In genomic region chr17:43356999-43357398, GRCh38 we compare ENCODE assay signal across 15 cellular contexts. TPM values are rescaled to one million over a fixed set of nuclear protein-coding genes. Genes with fewer than 3 reads are reported as not detected.
DNase-seq lines count a peak whose midpoint lies in the region; ATAC-seq and TF ChIP-seq lines count a peak whose summit lies in the region.
"Had no signal": no experiment of that assay in that cellular context is flagged by ENCODE, and none has a peak within 500 bp of the region (broad histone marks: within the 10 kb centered on the region; RNA-seq: fewer than 3 reads in every experiment).

No MANE protein-coding gene starts in this region.

- POLR2A ChIA-PET in AG04450 (lab: Yijun Ruan, JAX), result interaction anchor here (0.8 to 2.8 kb wide), 6 partner anchors 11 to 127 kb away, joined by 4 to 71 read pairs (median 6); partner anchors contain the start of genes ARL4D and DHX8
- POLR2A ChIA-PET in IMR-90 (lab: Charles Lee; ENCODE audit: unreplicated experiment), result interaction anchor here (1.5 to 1.6 kb wide), 2 partner anchors 10 to 41 kb away, joined by 6 to 22 read pairs; no protein-coding TSS in a partner anchor

- H3K56ac ChIP-seq in IMR-90 (ENCODE audit: extremely low read depth, insufficient read depth, low read length), result no peak overlapping the region

- in situ Hi-C loops in IMR-90 (cut with MboI; ENCODE audit: low sequenced_read_pairs), result loop anchor here (25.0 kb wide), 1 partner anchor 370 kb away; the partner anchor contains the start of genes PTGES3L, RPL27 and RUNDC1
- in situ Hi-C loops in mammary epithelial cell (cut with MboI; ENCODE audit: low sequenced_read_pairs in 2 of 2), result no loop called here

- dilution Hi-C loops in IMR-90 (cut with HindIII; ENCODE audit: low sequenced_read_pairs, unreplicated experiment) (no loop called here), mammary epithelial cell (cut with HindIII; ENCODE audit: low sequenced_read_pairs) (no loop called here)

- no peak for TF ChIP-seq RAD21 in IMR-90 (IDR thresholded peaks at IDR 0.05; ENCODE audit: low read length)

- BruUV-seq in IMR-90 (replicated peaks; lab: Mats Ljungman, UMichigan) (no TSS peak), mammary epithelial cell (replicated peaks; lab: Mats Ljungman, UMichigan) (no TSS peak)

- H2AK5ac ChIP-seq in IMR-90 (ENCODE audit: low read depth, low read length) (peak overlapping the region; percentile 54; the same call in 1 of the 2 replicates), mesenchymal stem cell (ENCODE audit: low read length, severe bottlenecking) (no peak overlapping the region)

- H3K4me2 ChIP-seq in IMR-90 (ENCODE audit: low read depth, low read length) (peak overlapping the region; percentile 52), mammary epithelial cell (ENCODE audit: insufficient read depth, low read depth, low read length) (peak overlapping the region; percentile 29), mesenchymal stem cell (ENCODE audit: low read length, poor library complexity, severe bottlenecking) (peak overlapping the region; percentile 25)
- H3K4me2 ChIP-seq: BLaER1 had no signal

- H4K8ac ChIP-seq in IMR-90 (ENCODE audit: low read depth in 2 of 2, low read length in 2 of 2) (no peak overlapping the region), mesenchymal stem cell (ENCODE audit: low read length) (no peak overlapping the region)

- H2BK5ac ChIP-seq in IMR-90 (ENCODE audit: low read depth, low read length, poor library complexity, severe bottlenecking), result peak overlapping the region; percentile 14
- H2BK5ac ChIP-seq in mesenchymal stem cell (ENCODE audit: low read depth, low read length, poor library complexity, severe bottlenecking), result no peak overlapping the region

- H4K91ac ChIP-seq in IMR-90 (ENCODE audit: insufficient read depth, low read depth, low read length) (no peak overlapping the region), mesenchymal stem cell (ENCODE audit: low read length) (no peak overlapping the region)

- intact Hi-C loops in IMR-90 (cut with micrococcal nuclease) (no loop called here), mammary epithelial cell (cut with micrococcal nuclease) (loop anchor here (1.0 kb wide), 2 partner anchors 10 to 18 kb away; no protein-coding TSS in a partner anchor)

- WGBS in IMR-90 (ENCODE audit: extremely low coverage in 2 of 2, insufficient read length in 1 of 2), 2 experiments, result 20% methylated on average over 1 of the region's 4 CpGs; no CpG with 5 or more reads in 1 of the 2 experiments
- 29% methylated on average over 4 of the region's 4 CpGs for WGBS in mammary epithelial cell (ENCODE audit: low coverage, missing lambda C conversion rate)
- WGBS in mesenchymal stem cell, result 84% methylated on average over 4 of the region's 4 CpGs

- 0 out of 2 replicates have a peak overlapping the region, but pooled peaks have one; percentile 21 for H2BK20ac ChIP-seq in IMR-90 (ENCODE audit: low read depth, low read length)

- no peaks in the 10 kb centered on the region for H3K36me3 ChIP-seq in IMR-90 (ENCODE audit: control insufficient read depth, insufficient read depth, low read length)
- no peaks in the 10 kb centered on the region for H3K36me3 ChIP-seq in mammary epithelial cell (ENCODE audit: insufficient read depth, low read length)
- H3K36me3 ChIP-seq in mesenchymal stem cell (ENCODE audit: control insufficient read depth in 1 of 2, insufficient read depth in 2 of 2, low read depth in 1 of 2, low read length in 2 of 2), result no peaks in the 10 kb centered on the region
- H3K36me3 ChIP-seq: BLaER1 had no signal

- peaks cover 0 to 17% of the 10 kb centered on the region in 2 experiments; a peak in 2 of 4 replicates for H3K79me1 ChIP-seq in IMR-90 (ENCODE audit: low read depth in 1 of 2, low read length in 2 of 2)
- H3K79me1 ChIP-seq in mesenchymal stem cell (replicated peaks; ENCODE audit: low read length, poor library complexity, severe bottlenecking), result no peaks in the 10 kb centered on the region

- H3K14ac ChIP-seq in IMR-90 (replicated peaks; ENCODE audit: low read depth, low read length), result no peak overlapping the region
- H3K14ac ChIP-seq in mesenchymal stem cell (ENCODE audit: low read length in 2 of 2), result no peak overlapping the region

- CTCF ChIA-PET in AG04450 (lab: Charles Lee), result interaction anchor here (1.2 to 2.0 kb wide), 4 partner anchors 18 to 127 kb away, joined by 4 to 12 read pairs (median 6); partner anchors contain the start of gene DHX8
- CTCF ChIA-PET in IMR-90 (lab: Yijun Ruan, JAX), result interaction anchor here (1.5 kb wide), 1 partner anchor 18 kb away, joined by 4 read pairs; no protein-coding TSS in a partner anchor
- CTCF ChIA-PET in mammary epithelial cell (lab: Charles Lee; ENCODE audit: low non-redundant PET), result interaction anchor here (0.5 kb wide), 1 partner anchor 127 kb away, joined by 4 read pairs; the partner anchor contains the start of gene DHX8

- no peaks in the 10 kb centered on the region for H3K9me3 ChIP-seq in AG04450 (ENCODE audit: control insufficient read depth, insufficient read depth, low read length)
- no peaks in the 10 kb centered on the region for H3K9me3 ChIP-seq in IMR-90 (ENCODE audit: control insufficient read depth, insufficient read depth, low read length)
- no peaks in the 10 kb centered on the region for H3K9me3 ChIP-seq in mammary epithelial cell (replicated peaks; ENCODE audit: insufficient read depth, low read length)
- H3K9me3 ChIP-seq in mesenchymal stem cell (ENCODE audit: control insufficient read depth, low read length), result no peaks in the 10 kb centered on the region
- H3K9me3 ChIP-seq: BLaER1 had no signal

- H3K9me1 ChIP-seq in IMR-90 (ENCODE audit: insufficient read depth, low read length), result peaks cover 7% of the 10 kb centered on the region

- no peak overlapping the region for H3K9ac ChIP-seq in IMR-90 (ENCODE audit: low read depth, low read length)
- no peak overlapping the region for H3K9ac ChIP-seq in mammary epithelial cell (ENCODE audit: insufficient read depth, low read length)
- H3K9ac ChIP-seq in mesenchymal stem cell (ENCODE audit: low read length), result peak overlapping the region; percentile 33
- H3K9ac ChIP-seq: BLaER1 had no signal

- H2BK15ac ChIP-seq in IMR-90 (ENCODE audit: low read depth, low read length), result no peak overlapping the region
- H2BK15ac ChIP-seq in mesenchymal stem cell (ENCODE audit: low read depth, poor library complexity, severe bottlenecking), result no peak overlapping the region

- H4K20me1 ChIP-seq in IMR-90 (ENCODE audit: insufficient read depth, low read length) (peaks cover 5% of the 10 kb centered on the region; the same call in 1 of the 2 replicates), mammary epithelial cell (ENCODE audit: insufficient read depth, low read length) (no peaks in the 10 kb centered on the region)
- H4K20me1 ChIP-seq: BLaER1 had no signal

- H3K4me3 ChIP-seq in AG04450 (ENCODE audit: low read depth, low read length), result no peak overlapping the region
- no peak overlapping the region for H3K4me3 ChIP-seq in IMR-90 (ENCODE audit: insufficient read depth, low read depth, low read length)
- no peak overlapping the region for H3K4me3 ChIP-seq in mammary epithelial cell (replicated peaks in 1 of 3; ENCODE audit: insufficient read depth in 1 of 3, low read depth in 2 of 3, low read length in 3 of 3)
- peak overlapping the region in 1 of 2 experiments; percentile 28 for H3K4me3 ChIP-seq in mesenchymal stem cell (ENCODE audit: insufficient read depth in 1 of 2, low read depth in 1 of 2, low read length in 2 of 2)
- H3K4me3 ChIP-seq: BLaER1, HAP-1, SK-N-MC had no signal

- H3K4ac ChIP-seq in IMR-90 (ENCODE audit: low read depth, low read length) (no peak overlapping the region), mesenchymal stem cell (ENCODE audit: low read depth in 1 of 2, low read length in 2 of 2) (no peak overlapping the region)

- peaks cover 11% of the 10 kb centered on the region for H3K4me1 ChIP-seq in IMR-90 (ENCODE audit: control insufficient read depth, insufficient read depth, low read length)
- H3K4me1 ChIP-seq in mammary epithelial cell (ENCODE audit: insufficient read depth, low read length), result peaks cover 27% of the 10 kb centered on the region
- peaks cover 9% of the 10 kb centered on the region for H3K4me1 ChIP-seq in mesenchymal stem cell (ENCODE audit: control insufficient read depth, insufficient read depth, low read depth, low read length)

- TF ChIP-seq CTCF in AG04450 (IDR thresholded peaks at IDR 0.05; ENCODE audit: low read depth, low read length), result no peak
- no peak for TF ChIP-seq CTCF in IMR-90 (conservative IDR thresholded peaks at IDR 0.05; ENCODE audit: low read depth, low read length)
- no peak for TF ChIP-seq CTCF in mammary epithelial cell (conservative IDR thresholded peaks at IDR 0.05 in 1 of 2, IDR thresholded peaks at IDR 0.05 in 1 of 2; ENCODE audit: extremely low read depth in 1 of 2, insufficient read depth in 1 of 2, low read depth in 1 of 2, low read length in 2 of 2)

- peak; percentile 6 for ATAC-seq in IMR-90 (ENCODE audit: low read depth)
- ATAC-seq: stimulated activated effector memory CD8-positive, alpha-beta T cell treated with anti-CD3 and anti-CD28 coated beads, Interleukin-12 subunit alpha, Interleukin-12 subunit beta, amount 100 ng/mL, for 72 hours had no signal

- H3K79me2 ChIP-seq in mammary epithelial cell (ENCODE audit: insufficient read depth, low read length), result no peaks in the 10 kb centered on the region

- TF ChIP-seq POLR2A in IMR-90 (IDR thresholded peaks at IDR 0.05; ENCODE audit: low read depth, low read length), result no peak

- H2AK9ac ChIP-seq in IMR-90 (replicated peaks; ENCODE audit: low read depth, low read length, poor library complexity), result no peak overlapping the region

- H4K5ac ChIP-seq in IMR-90 (ENCODE audit: low read depth, low read length), result no peak overlapping the region

- H3K27ac ChIP-seq in AG04450 (ENCODE audit: low read depth, low read length), result peak overlapping the region; percentile 65
- H3K27ac ChIP-seq in IMR-90 (ENCODE audit: insufficient read depth, low read length), result 0 out of 2 replicates have a peak overlapping the region, but pooled peaks have one; percentile 5
- peak overlapping the region; percentile 12 for H3K27ac ChIP-seq in mammary epithelial cell (ENCODE audit: insufficient read depth, low read depth, low read length)
- H3K27ac ChIP-seq in mesenchymal stem cell (ENCODE audit: low read length, poor library complexity, severe bottlenecking), result peak overlapping the region; percentile 28
- H3K27ac ChIP-seq: BLaER1, SK-N-MC had no signal

- peak; percentile 76 for DNase-seq in AG04450 (ENCODE audit: low read depth, low spot score)
- peak; percentile 96 for DNase-seq in IMR-90
- DNase-seq in mammary epithelial cell, result peak; percentile 96
- DNase-seq in mesenchymal stem cell, result peak; percentile 72
- DNase-seq in retina, result no peak
- DNase-seq in HUDEP-2 (lab: John Stamatoyannopoulos, UW; ENCODE audit: unreplicated experiment in 76 of 76), result no peak
- no peak for DNase-seq in NOMO-1 treated with DMSO at 0.1 percent for 48 hours (lab: John Stamatoyannopoulos, UW; ENCODE audit: unreplicated experiment)
- no peak for DNase-seq in activated CD4-positive, CD25-positive, alpha-beta regulatory T cell treated with anti-CD3 and anti-CD28 coated beads, Interleukin-2, amount 50 U/mL, for 72 hours
- DNase-seq: activated CD4-positive, alpha-beta T cell treated with anti-CD3 and anti-CD28 coated beads, Interleukin-2, amount 10 ng/mL, durations not matched to agents 24 days and 14 days; activated naive CD4-positive, alpha-beta T cell; NCI-H526 treated with DMSO at 0.1 percent for 48 hours had no signal

- H2AFZ ChIP-seq in IMR-90 (replicated peaks; ENCODE audit: low read length, poor library complexity) (peak overlapping the region; percentile 45), mammary epithelial cell (ENCODE audit: low read depth, low read length) (no peak overlapping the region), mesenchymal stem cell (ENCODE audit: low read depth, low read length) (no peak overlapping the region)

- H3K27me3 ChIP-seq in AG04450 (ENCODE audit: control insufficient read depth, insufficient read depth, low read length), result no peaks in the 10 kb centered on the region
- H3K27me3 ChIP-seq in IMR-90 (ENCODE audit: control insufficient read depth, insufficient read depth, low read length), result no peaks in the 10 kb centered on the region
- no peaks in the 10 kb centered on the region for H3K27me3 ChIP-seq in mammary epithelial cell (ENCODE audit: insufficient read depth, low read length)
- H3K27me3 ChIP-seq in mesenchymal stem cell (ENCODE audit: control insufficient read depth in 1 of 2, insufficient read depth in 1 of 2, low read length in 2 of 2), result no peaks in the 10 kb centered on the region
- H3K27me3 ChIP-seq: BLaER1 had no signal

- no peak overlapping the region for H2BK12ac ChIP-seq in mesenchymal stem cell (ENCODE audit: low read length in 2 of 2)

- H3K23ac ChIP-seq in IMR-90 (ENCODE audit: low read depth, low read length) (no peak overlapping the region), mesenchymal stem cell (ENCODE audit: low read length in 2 of 2) (no peak overlapping the region)

- H2BK120ac ChIP-seq in IMR-90 (ENCODE audit: low read depth, low read length) (peak overlapping the region; percentile 23; the same call in 1 of the 2 replicates), mesenchymal stem cell (ENCODE audit: low read depth, low read length) (no peak overlapping the region)

- no peak overlapping the region for H3K18ac ChIP-seq in IMR-90 (ENCODE audit: low read depth, low read length)
- no peak overlapping the region for H3K18ac ChIP-seq in mesenchymal stem cell (ENCODE audit: low read depth in 1 of 2, low read length in 2 of 2)

RNA-seq across cellular contexts. Expression of gene ARL4D, which starts 41.8 kb away (rescaled TPM):
- polyA plus RNA-seq in AG04450 (2011; rRNA removed), result 15.0 and 16.5 TPM in 2 replicates
- 14.9 and 15.4 TPM in 2 replicates for polyA minus RNA-seq in AG04450 (2011; rRNA and poly(A)+ RNA removed)
- total RNA-seq in IMR-90 (2012; rRNA removed), result 12.5 and 12.8 TPM in 2 replicates
- 25.5 and 30.7 TPM in 2 replicates for polyA plus RNA-seq in IMR-90 (2012; rRNA removed)
- 25.6 and 28.6 TPM in 2 replicates for polyA plus RNA-seq in IMR-90 (2012; cell fraction: cytosol; rRNA removed)
- polyA plus RNA-seq in IMR-90 (2012; cell fraction: nucleus; rRNA removed; ENCODE audit: low replicate concordance), result 8.6 and 16.0 TPM in 2 replicates
- total RNA-seq in mammary epithelial cell, result 100 to 1,000 TPM in 1 of 2 donors, 10 to 100 TPM in 1; 59.1 to 112 TPM
- polyA plus RNA-seq in mammary epithelial cell, result 43.2 TPM
- polyA minus RNA-seq in mammary epithelial cell, result 43.4 TPM
- 8.4 TPM for polyA plus RNA-seq in mesenchymal stem cell (2013, experiment 1 of 2)
- 8.7 TPM for polyA plus RNA-seq in mesenchymal stem cell (2013, experiment 2 of 2)

Comparison
In these comparisons a context has a peak if more than half of its experiments do, and no peak if none do; other contexts are left out.
1. DNase-seq: peak in AG04450 (single experiment), IMR-90 (single experiment), mammary epithelial cell (single experiment) and mesenchymal stem cell (single experiment); none in retina (single experiment), HUDEP-2 (0 of 76), NOMO-1 treated with DMSO at 0.1 percent for 48 hours (single experiment) and activated CD4-positive, CD25-positive, alpha-beta regulatory T cell treated with anti-CD3 and anti-CD28 coated beads, Interleukin-2, amount 50 U/mL, for 72 hours (single experiment).
2. H3K27ac ChIP-seq: peak in every context shown above with its lines; median percentile 65 in AG04450; 28 in mesenchymal stem cell; 12 in mammary epithelial cell; 5 in IMR-90.
3. Peak in every context shown above with its lines, with median percentiles within 50 percentile points of each other: H3K4me2 ChIP-seq.